ENCODE assay signal across 8 cellular contexts in the genomic region with DNA sequence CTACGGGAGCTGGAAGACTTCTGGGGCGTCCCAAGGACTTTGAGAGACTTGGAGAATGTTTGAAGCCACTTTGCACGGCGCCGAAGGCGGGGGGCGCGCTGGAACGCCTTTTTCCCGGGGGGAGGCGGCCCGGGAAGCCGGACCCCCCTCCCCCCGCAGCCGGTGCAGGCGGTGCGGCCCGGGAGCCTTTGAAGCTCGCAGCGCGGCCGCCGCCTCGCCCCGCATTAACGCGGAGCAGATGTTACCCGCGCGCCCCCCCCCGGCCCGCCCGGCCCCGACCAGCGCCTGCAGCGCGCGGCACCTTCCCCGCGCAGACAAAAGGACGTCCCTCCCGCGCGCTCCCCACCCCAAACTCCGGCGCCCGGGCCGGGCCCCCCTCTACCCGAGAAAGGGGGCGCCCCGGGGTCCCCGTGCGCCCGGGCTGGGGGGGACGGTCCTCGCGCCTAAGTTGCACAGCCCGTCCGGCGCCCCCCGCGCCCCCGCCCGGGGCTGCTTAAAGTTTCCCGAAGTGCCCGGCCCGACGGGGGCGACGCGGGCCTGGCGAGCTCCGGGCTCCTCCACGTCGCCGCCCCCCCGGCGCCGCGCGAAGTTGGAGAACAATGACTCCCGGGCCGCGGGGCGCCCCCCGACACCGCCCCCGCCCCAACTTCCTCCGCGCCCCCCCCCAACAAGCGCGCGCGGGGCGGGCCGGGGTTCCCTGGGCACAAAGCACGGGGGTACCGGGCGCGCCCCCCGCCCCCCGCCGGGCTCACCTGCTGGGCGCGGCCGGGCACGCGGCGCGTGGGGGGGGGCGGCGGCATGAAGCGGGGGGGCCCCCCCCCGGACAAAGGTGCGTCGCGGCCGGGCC.
DNase-seq lines count a peak whose midpoint lies in the region; ATAC-seq and TF ChIP-seq lines count a peak whose summit lies in the region.

No MANE protein-coding gene starts in this region.

- H3K4me3 ChIP-seq in SK-N-MC (peak overlapping the region; percentile 88), astrocyte of the spinal cord (ENCODE audit: low read depth, low read length) (peak overlapping the region; percentile 56)

- H3K27ac ChIP-seq in SK-N-MC: peak overlapping the region; percentile 97

- H3K9ac ChIP-seq in SK-N-MC (ENCODE audit: insufficient read length): peak overlapping the region; percentile 96

- no peak for TF ChIP-seq CTCF in astrocyte of the spinal cord (IDR thresholded peaks at IDR 0.05; ENCODE audit: low read depth, low read length)

- ATAC-seq in activated CD4-positive, CD25-positive, alpha-beta regulatory T cell treated with anti-CD3 and anti-CD28 coated beads, Interleukin-2, amount 50 U/mL, for 24 hours: no peak

- no peaks in the 10 kb centered on the region for H3K9me3 ChIP-seq in SK-N-MC (ENCODE audit: low read depth, low read length)

- peaks cover 35% of the 10 kb centered on the region for H3K36me3 ChIP-seq in SK-N-MC (ENCODE audit: insufficient read depth, low read length)

- peak; percentile 56 for DNase-seq in activated CD4-positive, CD25-positive, alpha-beta regulatory T cell treated with anti-CD3 and anti-CD28 coated beads, Interleukin-2, amount 50 U/mL, for 72 hours
- no peak for DNase-seq in SK-N-MC (ENCODE audit: low read depth, low spot score)
- DNase-seq in astrocyte of the spinal cord (ENCODE audit: low read depth, low spot score): peak; percentile 39
- peak; percentile 46 for DNase-seq in iPS-NIHi7 (ENCODE audit: extremely low spot score)
- DNase-seq in stimulated activated CD4-positive, alpha-beta T cell treated with anti-CD3 and anti-CD28 coated beads, Interleukin-1b, Interleukin-23, amount 100 ng/mL, for 48 hours: peak; percentile 32
- no peak for DNase-seq in superior temporal gyrus (ENCODE audit: extremely low spot score)
- DNase-seq in HuH-7 (ENCODE audit: low spot score): no peak

- in situ Hi-C loops in astrocyte of the spinal cord (cut with HindIII; ENCODE audit: low sequenced_read_pairs): no loop called here

Comparison
In these comparisons a context has a peak if more than half of its experiments do, and no peak if none do; other contexts are left out.
1. DNase-seq: peak in activated CD4-positive, CD25-positive, alpha-beta regulatory T cell treated with anti-CD3 and anti-CD28 coated beads, Interleukin-2, amount 50 U/mL, for 72 hours (single experiment), astrocyte of the spinal cord (single experiment), iPS-NIHi7 (single experiment) and stimulated activated CD4-positive, alpha-beta T cell treated with anti-CD3 and anti-CD28 coated beads, Interleukin-1b, Interleukin-23, amount 100 ng/mL, for 48 hours (single experiment); none in SK-N-MC (single experiment), superior temporal gyrus (single experiment) and HuH-7 (single experiment).